10 cellular contexts compared by ENCODE assay signal in genomic region chr5:173188280-173188679, GRCh38. TPM values are rescaled to one million over a fixed set of nuclear protein-coding genes. Genes with fewer than 3 reads are reported as not detected.
"Had no signal": no experiment of that assay in that cellular context is flagged by ENCODE, and none has a peak within 500 bp of the region (broad histone marks: within the 10 kb centered on the region; RNA-seq: fewer than 3 reads in every experiment).

No MANE protein-coding gene starts in this region.

- H3K9ac ChIP-seq: GM23248 had no signal

- H3K4me2 ChIP-seq: GM23338 had no signal

- H3K4me3 ChIP-seq: GM23248, GM23338, HAP-1 had no signal

- H2AFZ ChIP-seq: GM23248, GM23338 had no signal

- H3K27ac ChIP-seq: GM23248 had no signal

- H3K36me3 ChIP-seq: HAP-1 had no signal

- H3K4me1 ChIP-seq: HAP-1 had no signal

- H3K9me3 ChIP-seq: HAP-1 had no signal

- FAIRE-seq: H1, H54 had no signal

- DNase-seq: GM23248, GOT3, H7, H9, HCEC 1CT, HFFc6 had no signal

RNA-seq across cellular contexts. Expression of gene NKX2-5, which starts 46.7 kb away (rescaled TPM):
- total RNA-seq: GM23248, H1, HFFc6 had no signal
- polyA plus RNA-seq: GM23248, GM23338, H1 had no signal
